ENCODE assay signal across 8 cellular contexts in genomic region chrX:21479695-21480280, GRCh38.
A peak's percentile ranks its signal among the peaks of the same experiment; 100 is the strongest.
DNase-seq lines count a peak whose midpoint lies in the region; ATAC-seq and TF ChIP-seq lines count a peak whose summit lies in the region.

No MANE protein-coding gene starts in this region.

- H2BK120ac ChIP-seq in mesendoderm (ENCODE audit: low read depth, low read length) = no peak overlapping the region

- TF ChIP-seq CTCF in coronary artery (IDR thresholded peaks at IDR 0.05) = peak; percentile 55

- no peaks in the 10 kb centered on the region for H3K27me3 Mint-ChIP-seq in activated CD4-positive, alpha-beta T cell treated with anti-CD3 and anti-CD28 coated beads, Interleukin-2, amount 10 ng/mL, durations not matched to agents 24 days and 14 days

- peak; percentile 67 for DNase-seq in activated CD4-positive, alpha-beta T cell treated with anti-CD3 and anti-CD28 coated beads, Interleukin-2, amount 10 ng/mL, durations not matched to agents 24 days and 14 days
- no peak for DNase-seq in activated CD4-positive, alpha-beta T cell treated with anti-CD3 and anti-CD28 coated beads, Interleukin-2, amount 50 U/mL, for 1 hour
- peak; percentile 7 for DNase-seq in HPDE6-E6E7 (ENCODE audit: extremely low spot score)
- DNase-seq in NOMO-1 treated with DMSO at 0.1 percent for 48 hours (lab: John Stamatoyannopoulos, UW; ENCODE audit: unreplicated experiment) = peak; percentile 73
- no peak for DNase-seq in coronary artery (ENCODE audit: low spot score)
- DNase-seq in mesendoderm = peak; percentile 57
- DNase-seq in 8988T = no peak

- peak; percentile 85 for ATAC-seq in GM21367 (IDR thresholded peaks at IDR 0.05; ENCODE audit: unreplicated experiment)

- intact Hi-C loops in activated CD4-positive, alpha-beta T cell treated with anti-CD3 and anti-CD28 coated beads, Interleukin-2, amount 10 ng/mL, durations not matched to agents 24 days and 14 days (cut with micrococcal nuclease) = loop anchor here (2.0 kb wide), 1 partner anchor 951 kb away; no protein-coding TSS in a partner anchor

- H3K9me3 Mint-ChIP-seq in activated CD4-positive, alpha-beta T cell treated with anti-CD3 and anti-CD28 coated beads, Interleukin-2, amount 10 ng/mL, durations not matched to agents 24 days and 14 days = no peaks in the 10 kb centered on the region

- no peak overlapping the region for H2AK5ac ChIP-seq in mesendoderm (ENCODE audit: low read length)

- no peak overlapping the region for H3K4me3 Mint-ChIP-seq in activated CD4-positive, alpha-beta T cell treated with anti-CD3 and anti-CD28 coated beads, Interleukin-2, amount 10 ng/mL, durations not matched to agents 24 days and 14 days

- H4K5ac ChIP-seq in mesendoderm (ENCODE audit: low read length) = no peak overlapping the region

- H3K18ac ChIP-seq in mesendoderm (ENCODE audit: low read length) = no peak overlapping the region

- H3K27ac Mint-ChIP-seq in activated CD4-positive, alpha-beta T cell treated with anti-CD3 and anti-CD28 coated beads, Interleukin-2, amount 10 ng/mL, durations not matched to agents 24 days and 14 days = no peak overlapping the region

- no CpG with 5 or more reads among the region's 3 CpGs for WGBS in mesendoderm (ENCODE audit: extremely low coverage, insufficient coverage, low lambda C conversion rate)

- no peaks in the 10 kb centered on the region for H3K4me1 ChIP-seq in mesendoderm (ENCODE audit: control insufficient read depth, low read depth, low read length)

- H3K36me3 Mint-ChIP-seq in activated CD4-positive, alpha-beta T cell treated with anti-CD3 and anti-CD28 coated beads, Interleukin-2, amount 10 ng/mL, durations not matched to agents 24 days and 14 days (ENCODE audit: low read depth) = no peaks in the 10 kb centered on the region

- no peaks in the 10 kb centered on the region for H3K79me2 ChIP-seq in mesendoderm (ENCODE audit: control insufficient read depth, insufficient read depth, low read length)

- no peak overlapping the region for H3K9ac ChIP-seq in mesendoderm (ENCODE audit: low read length)

- H3K27ac ChIP-seq in coronary artery = no peak overlapping the region
- H3K27ac ChIP-seq in mesendoderm (ENCODE audit: low read depth, low read length) = no peak overlapping the region

- no peak overlapping the region for H3K23ac ChIP-seq in mesendoderm (ENCODE audit: low read length)

- H2BK5ac ChIP-seq in mesendoderm (ENCODE audit: low read length) = no peak overlapping the region

- no peaks in the 10 kb centered on the region for H3K36me3 ChIP-seq in mesendoderm (ENCODE audit: control insufficient read depth, insufficient read depth, low read length)

- H3K4me1 Mint-ChIP-seq in activated CD4-positive, alpha-beta T cell treated with anti-CD3 and anti-CD28 coated beads, Interleukin-2, amount 10 ng/mL, durations not matched to agents 24 days and 14 days = no peaks in the 10 kb centered on the region

- H3K4me3 ChIP-seq in coronary artery (no peak overlapping the region), mesendoderm (ENCODE audit: low read length) (no peak overlapping the region)

- no peak overlapping the region for H4K8ac ChIP-seq in mesendoderm (ENCODE audit: low read depth, low read length)

- no peaks in the 10 kb centered on the region for H3K27me3 ChIP-seq in mesendoderm (ENCODE audit: insufficient read depth, low read length, poor library complexity)

- H2BK15ac ChIP-seq in mesendoderm (replicated peaks; ENCODE audit: low read depth) = no peak overlapping the region

- H3K56ac ChIP-seq in mesendoderm (ENCODE audit: low read length) = no peak overlapping the region

- no peak overlapping the region for H3K4ac ChIP-seq in mesendoderm (ENCODE audit: low read depth, low read length)

- no peak overlapping the region for H3K4me2 ChIP-seq in mesendoderm (ENCODE audit: low read length)

- H3K79me1 ChIP-seq in mesendoderm (ENCODE audit: low read length) = no peaks in the 10 kb centered on the region

Comparison
In these comparisons a context has a peak if more than half of its experiments do, and no peak if none do; other contexts are left out.
1. DNase-seq: peak in activated CD4-positive, alpha-beta T cell treated with anti-CD3 and anti-CD28 coated beads, Interleukin-2, amount 10 ng/mL, durations not matched to agents 24 days and 14 days (single experiment), HPDE6-E6E7 (single experiment), NOMO-1 treated with DMSO at 0.1 percent for 48 hours (single experiment) and mesendoderm (single experiment); none in activated CD4-positive, alpha-beta T cell treated with anti-CD3 and anti-CD28 coated beads, Interleukin-2, amount 50 U/mL, for 1 hour (single experiment), coronary artery (single experiment) and 8988T (single experiment).